Comparison of ENCODE assay signal across 1 cellular context in genomic region chr4:153067376-153067775, GRCh38.
A peak's percentile ranks its signal among the peaks of the same experiment; 100 is the strongest.
TF ChIP-seq lines count a peak whose summit lies in the region.

No MANE protein-coding gene starts in this region.

TF ChIP-seq in HepG2, 621 proteins besides CTCF, POLR2A, EP300 and RAD21 (continued from another document and continues in another):
- no peak for TF ChIP-seq PREB (CRISPR knock-in tag; IDR thresholded peaks at IDR 0.05)
- no peak for TF ChIP-seq ZFP36 (IDR thresholded peaks at IDR 0.05; ENCODE audit: borderline replicate concordance, low read depth, low read length, partially characterized antibody)
- TF ChIP-seq, protein P1, sequence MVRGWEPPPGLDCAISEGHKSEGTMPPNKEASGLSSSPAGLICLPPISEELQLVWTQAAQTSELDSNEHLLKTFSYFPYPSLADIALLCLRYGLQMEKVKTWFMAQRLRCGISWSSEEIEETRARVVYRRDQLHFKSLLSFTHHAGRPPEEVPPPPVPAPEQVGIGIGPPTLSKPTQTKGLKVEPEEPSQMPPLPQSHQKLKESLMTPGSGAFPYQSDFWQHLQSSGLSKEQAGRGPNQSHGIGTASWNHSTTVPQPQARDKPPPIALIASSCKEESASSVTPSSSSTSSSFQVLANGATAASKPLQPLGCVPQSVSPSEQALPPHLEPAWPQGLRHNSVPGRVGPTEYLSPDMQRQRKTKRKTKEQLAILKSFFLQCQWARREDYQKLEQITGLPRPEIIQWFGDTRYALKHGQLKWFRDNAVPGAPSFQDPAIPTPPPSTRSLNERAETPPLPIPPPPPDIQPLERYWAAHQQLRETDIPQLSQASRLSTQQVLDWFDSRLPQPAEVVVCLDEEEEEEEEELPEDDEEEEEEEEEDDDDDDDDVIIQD (CRISPR knock-in tag; IDR thresholded peaks at IDR 0.05; ENCODE audit: low read depth): peak; percentile 13; the same call in 1 of the 2 replicates
- no peak for TF ChIP-seq ISL2 (CRISPR knock-in tag; IDR thresholded peaks at IDR 0.05)
- TF ChIP-seq ZNF468 (CRISPR knock-in tag; IDR thresholded peaks at IDR 0.05): no peak
- no peak for TF ChIP-seq ZNF101 (CRISPR knock-in tag; IDR thresholded peaks at IDR 0.05; ENCODE audit: borderline replicate concordance, low read depth)
- no peak; the same call in 1 of the 2 replicates for TF ChIP-seq ETV5 (CRISPR knock-in tag; IDR thresholded peaks at IDR 0.05; ENCODE audit: borderline replicate concordance)
- TF ChIP-seq ZNF672 (CRISPR knock-in tag; IDR thresholded peaks at IDR 0.05): no peak
- TF ChIP-seq, protein P2, sequence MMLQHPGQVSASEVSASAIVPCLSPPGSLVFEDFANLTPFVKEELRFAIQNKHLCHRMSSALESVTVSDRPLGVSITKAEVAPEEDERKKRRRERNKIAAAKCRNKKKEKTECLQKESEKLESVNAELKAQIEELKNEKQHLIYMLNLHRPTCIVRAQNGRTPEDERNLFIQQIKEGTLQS (CRISPR knock-in tag; IDR thresholded peaks at IDR 0.05): peak; percentile 92
- TF ChIP-seq TRIM22 (IDR thresholded peaks at IDR 0.05): no peak
- no peak for TF ChIP-seq ZNF431 (CRISPR knock-in tag; IDR thresholded peaks at IDR 0.05; ENCODE audit: borderline replicate concordance, low read depth)
- no peak for TF ChIP-seq ZNF251 (CRISPR knock-in tag; IDR thresholded peaks at IDR 0.05)
- no peak for TF ChIP-seq ZNF280D (CRISPR knock-in tag; IDR thresholded peaks at IDR 0.05)
- TF ChIP-seq HOXA3 (CRISPR knock-in tag; IDR thresholded peaks at IDR 0.05): peak; percentile 52; the same call in 1 of the 2 replicates
- TF ChIP-seq ZNF382 (CRISPR knock-in tag; IDR thresholded peaks at IDR 0.05; ENCODE audit: borderline replicate concordance): no peak
- no peak for TF ChIP-seq ZFP37 (CRISPR knock-in tag; IDR thresholded peaks at IDR 0.05; ENCODE audit: borderline replicate concordance)
- no peak for TF ChIP-seq SMARCE1 (IDR thresholded peaks at IDR 0.05; ENCODE audit: borderline replicate concordance)
- no peak for TF ChIP-seq IKZF4 (CRISPR knock-in tag; IDR thresholded peaks at IDR 0.05; ENCODE audit: borderline replicate concordance, low read depth, not compliant biosample characterization)
- TF ChIP-seq ZNF850 (CRISPR knock-in tag; conservative IDR thresholded peaks at IDR 0.05): no peak
- peak; percentile 42; the same call in 1 of the 2 replicates for TF ChIP-seq ZNF574 (CRISPR knock-in tag; IDR thresholded peaks at IDR 0.05)
- no peak for TF ChIP-seq ZNF142 (CRISPR knock-in tag; IDR thresholded peaks at IDR 0.05)
- TF ChIP-seq ZNF83 (CRISPR knock-in tag; IDR thresholded peaks at IDR 0.05; ENCODE audit: borderline replicate concordance): no peak
- no peak for TF ChIP-seq ZBTB7B (CRISPR knock-in tag; IDR thresholded peaks at IDR 0.05)
- no peak for TF ChIP-seq ZNF44 (CRISPR knock-in tag; IDR thresholded peaks at IDR 0.05)
- TF ChIP-seq ZNF687 (CRISPR knock-in tag; IDR thresholded peaks at IDR 0.05): no peak
- no peak for TF ChIP-seq MLLT10 (CRISPR knock-in tag; IDR thresholded peaks at IDR 0.05)
- TF ChIP-seq, protein P3, sequence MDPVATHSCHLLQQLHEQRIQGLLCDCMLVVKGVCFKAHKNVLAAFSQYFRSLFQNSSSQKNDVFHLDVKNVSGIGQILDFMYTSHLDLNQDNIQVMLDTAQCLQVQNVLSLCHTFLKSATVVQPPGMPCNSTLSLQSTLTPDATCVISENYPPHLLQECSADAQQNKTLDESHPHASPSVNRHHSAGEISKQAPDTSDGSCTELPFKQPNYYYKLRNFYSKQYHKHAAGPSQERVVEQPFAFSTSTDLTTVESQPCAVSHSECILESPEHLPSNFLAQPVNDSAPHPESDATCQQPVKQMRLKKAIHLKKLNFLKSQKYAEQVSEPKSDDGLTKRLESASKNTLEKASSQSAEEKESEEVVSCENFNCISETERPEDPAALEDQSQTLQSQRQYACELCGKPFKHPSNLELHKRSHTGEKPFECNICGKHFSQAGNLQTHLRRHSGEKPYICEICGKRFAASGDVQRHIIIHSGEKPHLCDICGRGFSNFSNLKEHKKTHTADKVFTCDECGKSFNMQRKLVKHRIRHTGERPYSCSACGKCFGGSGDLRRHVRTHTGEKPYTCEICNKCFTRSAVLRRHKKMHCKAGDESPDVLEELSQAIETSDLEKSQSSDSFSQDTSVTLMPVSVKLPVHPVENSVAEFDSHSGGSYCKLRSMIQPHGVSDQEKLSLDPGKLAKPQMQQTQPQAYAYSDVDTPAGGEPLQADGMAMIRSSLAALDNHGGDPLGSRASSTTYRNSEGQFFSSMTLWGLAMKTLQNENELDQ (CRISPR knock-in tag; IDR thresholded peaks at IDR 0.05; ENCODE audit: borderline replicate concordance): no peak
- TF ChIP-seq MAF1 (CRISPR knock-in tag; IDR thresholded peaks at IDR 0.05; ENCODE audit: borderline replicate concordance): no peak
- no peak for TF ChIP-seq HOXA5 (CRISPR knock-in tag; IDR thresholded peaks at IDR 0.05)
- TF ChIP-seq ZNF747 (CRISPR knock-in tag; IDR thresholded peaks at IDR 0.05; ENCODE audit: borderline replicate concordance): no peak
- no peak for TF ChIP-seq PLRG1 (conservative IDR thresholded peaks at IDR 0.05)
- TF ChIP-seq TBX2 (CRISPR knock-in tag; IDR thresholded peaks at IDR 0.05; ENCODE audit: borderline replicate concordance): no peak
- TF ChIP-seq FOXM1 (CRISPR knock-in tag; IDR thresholded peaks at IDR 0.05): no peak
